ENCODE assay signal across 1 cellular context in the genomic region with DNA sequence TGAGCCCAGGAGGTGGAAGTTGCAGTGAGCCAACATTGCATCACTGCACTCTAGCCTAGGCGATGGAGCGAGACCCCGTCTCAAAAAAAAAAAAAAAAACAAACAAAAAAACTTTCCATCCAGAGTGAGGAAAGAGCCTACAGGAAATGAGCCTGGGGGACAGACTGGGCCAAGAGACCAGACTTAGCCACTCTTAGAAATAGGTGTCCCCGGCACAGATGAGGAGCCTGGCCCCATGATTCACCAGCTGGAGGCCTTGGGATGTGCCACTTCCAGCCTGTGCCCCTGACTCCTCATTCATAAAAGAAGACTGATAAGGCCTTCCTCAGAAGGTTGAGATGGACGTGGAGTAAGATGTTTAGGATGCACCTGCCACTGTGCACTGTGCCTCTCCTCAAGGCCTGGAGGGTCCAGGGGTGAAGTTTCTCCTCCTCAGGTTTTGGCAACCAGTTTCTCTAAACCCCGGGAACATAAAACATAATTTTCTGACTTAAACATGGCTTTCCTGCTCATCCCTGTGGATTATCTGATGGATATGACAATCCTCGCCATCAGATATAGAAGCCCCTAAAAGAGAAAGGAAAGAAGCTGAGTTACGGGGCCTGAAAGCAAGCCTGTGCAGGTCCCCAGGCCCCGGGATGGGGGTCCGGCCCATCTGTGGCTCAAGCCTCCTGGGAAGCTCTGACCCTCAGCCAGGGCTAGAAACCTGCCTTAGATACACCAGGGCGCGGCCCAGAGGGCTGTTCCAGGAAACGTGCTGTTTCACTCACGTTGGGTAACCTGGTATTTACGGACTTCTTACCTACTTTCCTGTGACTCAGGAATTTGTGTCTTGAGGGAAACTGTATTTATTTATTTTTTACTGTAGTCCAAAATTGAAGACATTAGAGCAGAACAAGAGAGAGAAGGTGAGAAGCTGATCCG.
TF ChIP-seq lines count a peak whose summit lies in the region.

No MANE protein-coding gene starts in this region.

TF ChIP-seq in GM12878, 131 proteins besides CTCF, POLR2A, EP300 and RAD21:
- TF ChIP-seq POLR2AphosphoS5 (IDR thresholded peaks at IDR 0.05; ENCODE audit: low read length) (peak; percentile 59), MTA3 (IDR thresholded peaks at IDR 0.05; ENCODE audit: borderline replicate concordance, low read length) (no peak)
TF ChIP-seq in GM12878: peak in this region for 1.
